In the genomic region with DNA sequence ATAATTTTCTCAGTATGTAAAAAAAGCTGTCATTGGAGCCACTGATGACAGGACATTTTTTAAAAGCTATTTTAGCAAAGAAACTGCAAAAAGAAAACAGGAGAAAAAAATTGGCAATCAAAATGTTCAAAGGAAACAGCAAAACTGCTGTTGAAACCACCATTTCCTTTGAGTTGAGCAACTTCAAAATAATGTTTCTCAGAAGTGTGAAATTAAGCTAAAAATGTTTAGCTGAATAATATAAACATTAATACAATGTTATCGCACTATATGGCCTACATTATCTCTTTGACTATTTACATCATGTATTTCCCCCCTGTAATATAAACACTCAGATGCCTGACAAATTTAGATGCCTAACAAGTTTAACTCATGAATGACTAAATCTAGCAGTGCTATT, we compare ENCODE assay signal across 20 cellular contexts. TPM values are rescaled to one million over a fixed set of nuclear protein-coding genes. Genes with fewer than 3 reads are reported as not detected.
DNase-seq lines count a peak whose midpoint lies in the region; ATAC-seq, FAIRE-seq and TF ChIP-seq lines count a peak whose summit lies in the region.
"Had no signal": no experiment of that assay in that cellular context is flagged by ENCODE, and none has a peak within 500 bp of the region (broad histone marks: within the 10 kb centered on the region; RNA-seq: fewer than 3 reads in every experiment).

No MANE protein-coding gene starts in this region.

- H3K9me3 ChIP-seq in KOPT-K1 (ENCODE audit: insufficient read depth, low read length, poor library complexity, severe bottlenecking) (peaks cover 23% of the 10 kb centered on the region), small intestine (ENCODE audit: control insufficient read depth, low read depth) (no peaks in the 10 kb centered on the region), kidney (ENCODE audit: control insufficient read depth in 1 of 2, low read length in 2 of 2) (no peaks in the 10 kb centered on the region)
- H3K9me3 ChIP-seq: BE2C, upper lobe of right lung had no signal

- CTCF ChIA-PET in activated CD8-positive, alpha-beta T cell treated with anti-CD3 and anti-CD28 coated beads, Interleukin-2, amount 10 ng/mL, durations not matched to agents 7 days and 5 days (lab: Charles Lee): interaction anchor here (1.0 to 3.4 kb wide), 4 partner anchors 12 to 66 kb away, joined by 3 to 24 read pairs (median 6); a partner anchor contains a TSS
- CTCF ChIA-PET in activated CD8-positive, alpha-beta T cell treated with anti-CD3 and anti-CD28 coated beads for 36 hours (lab: Charles Lee): interaction anchor here (0.6 to 1.8 kb wide), 3 partner anchors 9 to 37 kb away, joined by 3 to 4 read pairs (median 3); no protein-coding TSS in a partner anchor

- peaks cover 12% of the 10 kb centered on the region for H3K9me3 Mint-ChIP-seq in activated CD8-positive, alpha-beta T cell treated with anti-CD3 and anti-CD28 coated beads, Interleukin-2, amount 10 ng/mL, durations not matched to agents 7 days and 5 days (ENCODE audit: insufficient read depth)
- H3K9me3 Mint-ChIP-seq in activated CD8-positive, alpha-beta T cell treated with anti-CD3 and anti-CD28 coated beads for 36 hours: peaks cover 7% of the 10 kb centered on the region

- H3K9ac ChIP-seq in kidney (ENCODE audit: low read length in 2 of 2): no peak overlapping the region

- peak; percentile 44 for ATAC-seq in activated CD8-positive, alpha-beta T cell treated with anti-CD3 and anti-CD28 coated beads, Interleukin-2, amount 10 ng/mL, durations not matched to agents 7 days and 5 days
- ATAC-seq in activated CD8-positive, alpha-beta T cell treated with anti-CD3 and anti-CD28 coated beads for 36 hours: no peak
- ATAC-seq in HG03175 (IDR thresholded peaks at IDR 0.05; ENCODE audit: unreplicated experiment): no peak
- ATAC-seq: left cardiac atrium, upper lobe of right lung had no signal

- intact Hi-C loops in activated CD8-positive, alpha-beta T cell treated with anti-CD3 and anti-CD28 coated beads for 36 hours (cut with micrococcal nuclease): no loop called here
- intact Hi-C loops in kidney (cut with DNase I): no loop called here

- H3K36me3 ChIP-seq in KOPT-K1 (ENCODE audit: insufficient read depth, low read length) (no peaks in the 10 kb centered on the region), small intestine (ENCODE audit: control insufficient read depth in 2 of 2, insufficient read depth in 2 of 2, low read length in 2 of 2) (no peaks in the 10 kb centered on the region), kidney (ENCODE audit: control insufficient read depth in 1 of 2, insufficient read depth in 2 of 2, low read length in 2 of 2) (no peaks in the 10 kb centered on the region)
- H3K36me3 ChIP-seq: BE2C, upper lobe of right lung had no signal

- peaks cover 43% of the 10 kb centered on the region for H3K4me1 Mint-ChIP-seq in activated CD8-positive, alpha-beta T cell treated with anti-CD3 and anti-CD28 coated beads, Interleukin-2, amount 10 ng/mL, durations not matched to agents 7 days and 5 days (ENCODE audit: low read depth)
- peaks cover 23% of the 10 kb centered on the region for H3K4me1 Mint-ChIP-seq in activated CD8-positive, alpha-beta T cell treated with anti-CD3 and anti-CD28 coated beads for 36 hours (ENCODE audit: low read depth)

- peak overlapping the region; percentile 27 for H3K27ac Mint-ChIP-seq in activated CD8-positive, alpha-beta T cell treated with anti-CD3 and anti-CD28 coated beads, Interleukin-2, amount 10 ng/mL, durations not matched to agents 7 days and 5 days
- no peak overlapping the region for H3K27ac Mint-ChIP-seq in activated CD8-positive, alpha-beta T cell treated with anti-CD3 and anti-CD28 coated beads for 36 hours

- DNase-seq in activated CD8-positive, alpha-beta T cell treated with anti-CD3 and anti-CD28 coated beads, Interleukin-2, amount 10 ng/mL, durations not matched to agents 7 days and 5 days: no peak
- DNase-seq in activated CD8-positive, alpha-beta T cell treated with anti-CD3 and anti-CD28 coated beads for 36 hours: no peak
- DNase-seq in central memory CD4-positive, alpha-beta T cell: peak; percentile 37
- DNase-seq in small intestine: peak; percentile 10
- no peak for DNase-seq in kidney
- no peak for DNase-seq in cerebellum (ENCODE audit: low spot score)
- DNase-seq: activated CD4-positive, alpha-beta T cell treated with anti-CD3 and anti-CD28 coated beads for 1 hour; cerebellar nuclear complex; glutamatergic neuron; H7; left cardiac atrium; NCI-H1417; NCI-H2081; NCI-H446; Right ventricle myocardium superior; upper lobe of right lung had no signal

- no peaks in the 10 kb centered on the region for H3K27me3 Mint-ChIP-seq in activated CD8-positive, alpha-beta T cell treated with anti-CD3 and anti-CD28 coated beads, Interleukin-2, amount 10 ng/mL, durations not matched to agents 7 days and 5 days (ENCODE audit: low read depth)
- no peaks in the 10 kb centered on the region for H3K27me3 Mint-ChIP-seq in activated CD8-positive, alpha-beta T cell treated with anti-CD3 and anti-CD28 coated beads for 36 hours

- FAIRE-seq in small intestine (lab: Jason Lieb, UNC) (no peak), kidney (lab: Jason Lieb, UNC) (no peak)

- no peak overlapping the region for H3K4me3 Mint-ChIP-seq in activated CD8-positive, alpha-beta T cell treated with anti-CD3 and anti-CD28 coated beads, Interleukin-2, amount 10 ng/mL, durations not matched to agents 7 days and 5 days
- H3K4me3 Mint-ChIP-seq in activated CD8-positive, alpha-beta T cell treated with anti-CD3 and anti-CD28 coated beads for 36 hours: no peak overlapping the region

- POLR2A ChIA-PET in activated CD8-positive, alpha-beta T cell treated with anti-CD3 and anti-CD28 coated beads, Interleukin-2, amount 10 ng/mL, durations not matched to agents 7 days and 5 days (lab: Charles Lee): interaction anchor here (0.8 kb wide), 1 partner anchor 54 kb away, joined by 4 read pairs; a partner anchor contains a TSS
- POLR2A ChIA-PET in activated CD8-positive, alpha-beta T cell treated with anti-CD3 and anti-CD28 coated beads for 36 hours (lab: Charles Lee): interaction anchor here (1.3 kb wide), 1 partner anchor 32 kb away, joined by 4 read pairs; no protein-coding TSS in a partner anchor

- H3K27ac ChIP-seq in KOPT-K1 (ENCODE audit: low read depth, low read length, poor library complexity, severe bottlenecking) (peak overlapping the region; percentile 71), small intestine (ENCODE audit: low read depth in 1 of 2, low read length in 1 of 2) (no peak overlapping the region), kidney (ENCODE audit: low read depth in 2 of 2, low read length in 2 of 2) (no peak overlapping the region)
- H3K27ac ChIP-seq: PC-9, upper lobe of right lung had no signal

- 35 to 86% (median 69%) methylated on average over 1 of the region's 1 CpG for WGBS in small intestine, 3 donors

- no peaks in the 10 kb centered on the region for H3K27me3 ChIP-seq in small intestine (ENCODE audit: control insufficient read depth in 2 of 2, insufficient read depth in 2 of 2, low read length in 2 of 2)
- H3K27me3 ChIP-seq: BE2C, upper lobe of right lung had no signal

- H3K4me1 ChIP-seq in small intestine (ENCODE audit: control insufficient read depth in 2 of 2, insufficient read depth in 1 of 2, low read depth in 1 of 2, low read length in 1 of 2): no peaks in the 10 kb centered on the region
- H3K4me1 ChIP-seq in kidney (ENCODE audit: control insufficient read depth in 1 of 2, insufficient read depth in 1 of 2, low read depth in 1 of 2, low read length in 2 of 2): no peaks in the 10 kb centered on the region
- H3K4me1 ChIP-seq: BE2C, upper lobe of right lung had no signal

- no peak overlapping the region for H3K4me3 ChIP-seq in small intestine (ENCODE audit: low read depth in 1 of 2, low read length in 2 of 2)
- H3K4me3 ChIP-seq in kidney (ENCODE audit: low read length in 2 of 2): no peak overlapping the region
- H3K4me3 ChIP-seq: PC-9, upper lobe of right lung had no signal

- no peak for TF ChIP-seq CTCF in activated CD8-positive, alpha-beta T cell treated with anti-CD3 and anti-CD28 coated beads for 36 hours (IDR thresholded peaks at IDR 0.05)
- TF ChIP-seq CTCF in kidney (IDR thresholded peaks at IDR 0.05; ENCODE audit: borderline replicate concordance, extremely low read depth, insufficient read depth): no peak

- peaks cover 21% of the 10 kb centered on the region for H3K36me3 Mint-ChIP-seq in activated CD8-positive, alpha-beta T cell treated with anti-CD3 and anti-CD28 coated beads, Interleukin-2, amount 10 ng/mL, durations not matched to agents 7 days and 5 days (ENCODE audit: low read depth)
- peaks cover 4% of the 10 kb centered on the region for H3K36me3 Mint-ChIP-seq in activated CD8-positive, alpha-beta T cell treated with anti-CD3 and anti-CD28 coated beads for 36 hours (ENCODE audit: low read depth)

RNA-seq across cellular contexts. Expression of a gene that starts 23.4 kb away (rescaled TPM):
- 10 to 100 TPM; 30.5 to 33.0 TPM for total RNA-seq in activated CD8-positive, alpha-beta T cell treated with anti-CD3 and anti-CD28 coated beads, Interleukin-2, amount 10 ng/mL, durations not matched to agents 7 days and 5 days
- 10 to 100 TPM; 15.9 to 18.6 TPM for total RNA-seq in activated CD8-positive, alpha-beta T cell treated with anti-CD3 and anti-CD28 coated beads for 36 hours
- 1 to 10 TPM; 2.5 to 3.2 (median 2.7) TPM for polyA plus RNA-seq in small intestine
- total RNA-seq in kidney: 20.6 TPM
- 2.3 TPM for polyA plus RNA-seq in kidney (ENCODE audit: insufficient read depth, low read depth, low replicate concordance)
- total RNA-seq in cerebellum: 2.9 TPM

RNA-seq across cellular contexts. Expression of a gene that starts 54.2 kb away (rescaled TPM):
- 10 to 100 TPM; 71.0 to 73.1 TPM for total RNA-seq in activated CD8-positive, alpha-beta T cell treated with anti-CD3 and anti-CD28 coated beads, Interleukin-2, amount 10 ng/mL, durations not matched to agents 7 days and 5 days
- total RNA-seq in activated CD8-positive, alpha-beta T cell treated with anti-CD3 and anti-CD28 coated beads for 36 hours: 100 to 1,000 TPM; 113 to 121 TPM
- polyA plus RNA-seq in small intestine: 10 to 100 TPM in 2 of 3 donors, 1 to 10 TPM in 1; 10.0 to 21.1 (median 12.3) TPM
- total RNA-seq in kidney: 50.7 TPM
- polyA plus RNA-seq in kidney (ENCODE audit: insufficient read depth, low read depth, low replicate concordance): 20.0 TPM
- 41.6 TPM for total RNA-seq in cerebellum

Comparison
In these comparisons a context has a peak if more than half of its experiments do, and no peak if none do; other contexts are left out.
1. DNase-seq: peak in central memory CD4-positive, alpha-beta T cell (single experiment) and small intestine (single experiment); none in activated CD8-positive, alpha-beta T cell treated with anti-CD3 and anti-CD28 coated beads, Interleukin-2, amount 10 ng/mL, durations not matched to agents 7 days and 5 days (single experiment), activated CD8-positive, alpha-beta T cell treated with anti-CD3 and anti-CD28 coated beads for 36 hours (single experiment), kidney (single experiment) and cerebellum (single experiment).